8 cellular contexts compared by ENCODE assay signal in the genomic region with DNA sequence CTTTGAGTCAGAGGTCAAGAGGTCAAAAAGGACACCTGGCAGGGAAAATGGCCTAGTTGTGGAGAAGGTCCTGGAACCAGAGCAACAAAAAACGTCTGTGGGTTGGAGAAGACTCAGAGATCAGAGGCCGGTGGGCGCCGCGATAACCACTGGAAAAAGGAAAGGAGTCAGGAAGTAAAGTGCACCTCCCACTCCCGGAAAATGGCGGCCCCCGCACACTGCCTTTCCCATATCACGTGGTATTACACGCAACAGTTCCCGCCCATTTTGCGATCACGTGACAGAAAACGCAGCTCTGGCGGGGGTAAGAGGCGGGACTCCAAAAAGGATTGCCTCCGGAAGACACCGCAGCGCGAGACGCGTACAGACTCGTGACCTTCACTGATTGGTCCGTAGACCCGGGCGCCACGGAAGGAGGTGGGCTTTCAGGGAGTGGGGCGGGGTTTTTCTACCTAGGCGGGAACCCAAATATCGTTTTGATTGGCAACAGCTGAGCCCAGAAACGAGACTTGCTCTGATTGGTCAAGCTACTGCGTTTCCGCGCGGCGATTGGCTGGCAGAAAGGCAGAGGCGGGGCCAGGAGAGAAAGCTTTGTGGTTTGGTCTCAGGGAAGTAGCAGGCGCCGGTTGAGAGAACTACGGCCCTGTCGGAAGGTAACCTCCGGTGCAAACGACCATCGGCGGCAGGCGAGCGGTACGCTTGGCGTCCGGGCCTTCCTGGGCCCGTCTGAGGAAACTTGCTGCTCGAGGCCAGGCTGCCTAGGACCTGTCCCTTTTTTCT. TPM values are rescaled to one million over a fixed set of nuclear protein-coding genes. Genes with fewer than 3 reads are reported as not detected.
DNase-seq lines count a peak whose midpoint lies in the region; ATAC-seq and TF ChIP-seq lines count a peak whose summit lies in the region.

ACTMAP (minus strand) TSS at position 193 of the 780 bp plus-strand sequence. CDS start 674 bp downstream, outside the sequence.

- H3K27ac ChIP-seq in coronary artery = peak within 1 kb of the TSS; percentile 90 to 91

- no peaks in the 10 kb centered on the region for H3K27me3 Mint-ChIP-seq in activated CD4-positive, alpha-beta T cell treated with anti-CD3 and anti-CD28 coated beads, Interleukin-2, amount 10 ng/mL, durations not matched to agents 24 days and 14 days

- H3K27ac Mint-ChIP-seq in activated CD4-positive, alpha-beta T cell treated with anti-CD3 and anti-CD28 coated beads, Interleukin-2, amount 10 ng/mL, durations not matched to agents 24 days and 14 days = peak within 1 kb of the TSS; percentile 100

- peaks cover 34% of the 10 kb centered on the region for H3K36me3 Mint-ChIP-seq in activated CD4-positive, alpha-beta T cell treated with anti-CD3 and anti-CD28 coated beads, Interleukin-2, amount 10 ng/mL, durations not matched to agents 24 days and 14 days (ENCODE audit: low read depth)

- peak within 1 kb of the TSS; percentile 72 for H3K4me3 ChIP-seq in BJ (ENCODE audit: low read depth, low read length)
- peak within 1 kb of the TSS; percentile 81 for H3K4me3 ChIP-seq in coronary artery

- no peaks in the 10 kb centered on the region for H3K9me3 Mint-ChIP-seq in activated CD4-positive, alpha-beta T cell treated with anti-CD3 and anti-CD28 coated beads, Interleukin-2, amount 10 ng/mL, durations not matched to agents 24 days and 14 days

- ATAC-seq in GM19324 (IDR thresholded peaks at IDR 0.05; ENCODE audit: low FRiP score, unreplicated experiment) = peak; percentile 86
- ATAC-seq in HG03469 (IDR thresholded peaks at IDR 0.05; ENCODE audit: unreplicated experiment) = peak; percentile 67
- ATAC-seq in left colon = peak; percentile 79

- H3K4me3 Mint-ChIP-seq in activated CD4-positive, alpha-beta T cell treated with anti-CD3 and anti-CD28 coated beads, Interleukin-2, amount 10 ng/mL, durations not matched to agents 24 days and 14 days = peak within 1 kb of the TSS; percentile 92

- no peaks in the 10 kb centered on the region for H3K27me3 ChIP-seq in BJ (ENCODE audit: control insufficient read depth, insufficient read depth, low read length)

- TF ChIP-seq CTCF in BJ (IDR thresholded peaks at IDR 0.05; ENCODE audit: insufficient read depth, low read depth, low read length) = no peak
- TF ChIP-seq CTCF in coronary artery (IDR thresholded peaks at IDR 0.05) = no peak

- CTCF ChIA-PET in BJ (lab: Yijun Ruan, JAX) = interaction anchor here (0.6 to 1.9 kb wide), 3 partner anchors 57 to 69 kb away, joined by 4 read pairs; no protein-coding TSS in a partner anchor

- peak; percentile 99 for DNase-seq in BJ (ENCODE audit: low read depth)
- peak; percentile 99 for DNase-seq in NCI-H526 treated with DMSO at 0.1 percent for 48 hours (lab: John Stamatoyannopoulos, UW)
- DNase-seq in activated CD4-positive, alpha-beta T cell treated with anti-CD3 and anti-CD28 coated beads, Interleukin-2, amount 10 ng/mL, durations not matched to agents 24 days and 14 days = peak; percentile 100
- DNase-seq in coronary artery (ENCODE audit: low spot score) = peak; percentile 100
- peak; percentile 100 for DNase-seq in left colon
- DNase-seq in stimulated activated CD4-positive, alpha-beta T cell treated with anti-CD3 and anti-CD28 coated beads, Interleukin-1b, Interleukin-23, amount 100 ng/mL, for 48 hours = peak; percentile 100

- POLR2A ChIA-PET in BJ (lab: Charles Lee) = interaction anchor here (0.6 to 0.7 kb wide), 5 partner anchors 28 to 653 kb away, joined by 3 to 31 read pairs (median 3); partner anchors contain the start of gene RAB4B

- peaks cover under 1% of the 10 kb centered on the region for H3K36me3 ChIP-seq in BJ (ENCODE audit: control insufficient read depth, insufficient read depth, low read length)

- intact Hi-C loops in activated CD4-positive, alpha-beta T cell treated with anti-CD3 and anti-CD28 coated beads, Interleukin-2, amount 10 ng/mL, durations not matched to agents 24 days and 14 days (cut with micrococcal nuclease) = loop anchor here (1.0 to 10.0 kb wide), 9 partner anchors 27 to 512 kb away; partner anchors contain the start of genes COQ8B, EGLN2 and SERTAD3
- intact Hi-C loops in left colon (cut with DNase I, micrococcal nuclease) = no loop called here

- peaks cover 37% of the 10 kb centered on the region for H3K4me1 Mint-ChIP-seq in activated CD4-positive, alpha-beta T cell treated with anti-CD3 and anti-CD28 coated beads, Interleukin-2, amount 10 ng/mL, durations not matched to agents 24 days and 14 days

RNA-seq across cellular contexts. Expression of gene ACTMAP, which starts in this region (rescaled TPM):
- 3.9 and 5.5 TPM in 2 replicates for polyA plus RNA-seq in BJ (2011; rRNA removed)
- polyA minus RNA-seq in BJ (2011; rRNA and poly(A)+ RNA removed) = 5.0 and 5.8 TPM in 2 replicates
- total RNA-seq in activated CD4-positive, alpha-beta T cell treated with anti-CD3 and anti-CD28 coated beads, Interleukin-2, amount 10 ng/mL, durations not matched to agents 24 days and 14 days = 8.6 and 9.4 TPM in 2 replicates
- 10 to 100 TPM; 12.1 to 12.4 TPM for total RNA-seq in left colon

Comparison
In these comparisons a context has a peak if more than half of its experiments do, and no peak if none do; other contexts are left out.
1. Peak in every context shown above with its lines: DNase-seq, ATAC-seq, H3K4me3 ChIP-seq and H3K27ac ChIP-seq.